In genomic region chr3:150261418-150261817, GRCh38 we compare ENCODE assay signal across 2 cellular contexts.
TF ChIP-seq lines count a peak whose summit lies in the region.

No MANE protein-coding gene starts in this region.

TF ChIP-seq in HepG2, 621 proteins besides CTCF, POLR2A, EP300 and RAD21 (continued from another document):
- peak; percentile 72 for TF ChIP-seq ZBTB40 (IDR thresholded peaks at IDR 0.05)
- no peak for TF ChIP-seq ZBTB40 (CRISPR knock-in tag; IDR thresholded peaks at IDR 0.05)

TF ChIP-seq in GM12878, 131 proteins besides CTCF, POLR2A, EP300 and RAD21 (continued from another document):
- peak; percentile 27; the same call in 1 of the 2 replicates for TF ChIP-seq ZBTB40 (IDR thresholded peaks at IDR 0.05; ENCODE audit: borderline replicate concordance)
